3 cellular contexts compared by ENCODE assay signal in genomic region chrX:131163645-131164044, GRCh38.
A peak's percentile ranks its signal among the peaks of the same experiment; 100 is the strongest.
DNase-seq lines count a peak whose midpoint lies in the region; FAIRE-seq and TF ChIP-seq lines count a peak whose summit lies in the region.
"Not testable (repeated sequence)": the region's sequence is repeated elsewhere in the genome, so short reads cannot be mapped to it uniquely, and the experiment has no call there.

No MANE protein-coding gene starts in this region.

- H3K9me3 Mint-ChIP-seq in chondrocyte (ENCODE audit: low read depth): peaks cover 18% of the 10 kb centered on the region

- not testable (repeated sequence) for H3K27ac Mint-ChIP-seq in chondrocyte (ENCODE audit: unreplicated experiment)

- not testable (repeated sequence) for H3K36me3 Mint-ChIP-seq in chondrocyte (ENCODE audit: low read depth)

- POLR2A ChIA-PET in endothelial cell of umbilical vein (lab: Charles Lee): not testable (repeated sequence)

- not testable (repeated sequence) for H3K9ac ChIP-seq in endothelial cell of umbilical vein (replicated peaks; ENCODE audit: extremely low read depth, insufficient read depth, low read length)

- not testable (repeated sequence) for H3K36me3 ChIP-seq in endothelial cell of umbilical vein (ENCODE audit: control insufficient read depth in 2 of 2, extremely low read depth in 1 of 2, insufficient read depth in 2 of 2, low read length in 2 of 2)

- not testable (repeated sequence) for H3K9me1 ChIP-seq in endothelial cell of umbilical vein (replicated peaks; ENCODE audit: control insufficient read depth, extremely low read depth, insufficient read depth, low read length)

- CTCF ChIA-PET in endothelial cell of umbilical vein (lab: Charles Lee): not testable (repeated sequence)

- H3K4me1 Mint-ChIP-seq in chondrocyte (ENCODE audit: low read depth): not testable (repeated sequence)

- TF ChIP-seq CTCF in chondrocyte (IDR thresholded peaks at IDR 0.05); endothelial cell of umbilical vein (IDR thresholded peaks at IDR 0.05; ENCODE audit: extremely low read depth in 1 of 2, insufficient read depth in 1 of 2, low read depth in 1 of 2, low read length in 2 of 2): not testable (repeated sequence)

- DNase-seq in NCI-H69 (lab: John Stamatoyannopoulos, UW) (peak; percentile 3), chondrocyte (ENCODE audit: low spot score) (peak; percentile 52)
- not testable (repeated sequence) for DNase-seq in endothelial cell of umbilical vein (ENCODE audit: low read depth, low spot score)

- intact Hi-C loops in endothelial cell of umbilical vein (cut with micrococcal nuclease): not testable (repeated sequence)

- not testable (repeated sequence) for H3K79me2 ChIP-seq in endothelial cell of umbilical vein (ENCODE audit: control insufficient read depth, insufficient read depth, low read length)

- H2AFZ ChIP-seq in endothelial cell of umbilical vein (ENCODE audit: low read depth, low read length): not testable (repeated sequence)

- BruUV-seq in endothelial cell of umbilical vein (replicated peaks; lab: Mats Ljungman, UMichigan): not testable (repeated sequence)

- not testable (repeated sequence) for H3K9me3 ChIP-seq in endothelial cell of umbilical vein (replicated peaks; ENCODE audit: control insufficient read depth, insufficient read depth, low read length)

- dilution Hi-C loops in endothelial cell of umbilical vein (cut with MboI; ENCODE audit: extremely low pct_ligation_motif_present, low sequenced_read_pairs): not testable (repeated sequence)

- not testable (repeated sequence) for H3K4me3 ChIP-seq in endothelial cell of umbilical vein (replicated peaks in 1 of 3; ENCODE audit: insufficient read depth in 1 of 3, low read depth in 1 of 3, low read length in 3 of 3)

- H3K27ac ChIP-seq in endothelial cell of umbilical vein (ENCODE audit: insufficient read depth, low read depth, low read length): not testable (repeated sequence)

- not testable (repeated sequence) for H3K4me2 ChIP-seq in endothelial cell of umbilical vein (ENCODE audit: insufficient read depth, low read length)

- H3K4me3 Mint-ChIP-seq in chondrocyte (ENCODE audit: unreplicated experiment): not testable (repeated sequence)

- not testable (repeated sequence) for H3K27me3 Mint-ChIP-seq in chondrocyte (ENCODE audit: low read depth)

- not testable (repeated sequence) for TF ChIP-seq POLR2A in endothelial cell of umbilical vein (IDR thresholded peaks at IDR 0.05; ENCODE audit: low read depth, low read length)

- not testable (repeated sequence) for H3K4me1 ChIP-seq in endothelial cell of umbilical vein (ENCODE audit: control insufficient read depth, extremely low read depth, insufficient read depth, low read length)

- not testable (repeated sequence) for H3K27me3 ChIP-seq in endothelial cell of umbilical vein (ENCODE audit: control insufficient read depth in 2 of 2, insufficient read depth in 2 of 2, low read length in 2 of 2)

- H4K20me1 ChIP-seq in endothelial cell of umbilical vein (replicated peaks; ENCODE audit: control insufficient read depth, extremely low read depth, insufficient read depth, low read length): not testable (repeated sequence)

- peak; percentile 4 for FAIRE-seq in endothelial cell of umbilical vein (lab: Jason Lieb, UNC)
